19 cellular contexts compared by ENCODE assay signal in the genomic region with DNA sequence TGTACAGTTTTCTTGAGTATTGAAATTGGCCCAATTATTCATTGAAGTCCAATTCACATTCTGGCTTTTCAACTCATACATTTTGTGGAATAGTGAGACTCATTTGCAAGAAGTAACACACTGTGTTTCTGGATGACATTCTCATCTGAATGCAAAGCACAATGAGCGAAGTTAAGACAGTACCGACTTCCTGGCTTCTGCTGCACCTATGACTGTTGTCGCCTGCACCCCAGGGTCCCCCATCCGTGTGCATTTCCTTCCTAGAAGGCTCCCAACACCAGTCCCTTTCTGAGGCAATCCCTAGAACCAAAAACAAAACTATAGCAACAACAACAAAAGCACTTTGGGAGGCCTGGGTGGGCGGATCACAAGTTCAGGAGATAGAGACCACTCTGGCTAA.
A peak's percentile ranks its signal among the peaks of the same experiment; 100 is the strongest.
DNase-seq lines count a peak whose midpoint lies in the region; ATAC-seq and TF ChIP-seq lines count a peak whose summit lies in the region.
"Had no signal": no experiment of that assay in that cellular context is flagged by ENCODE, and none has a peak within 500 bp of the region (broad histone marks: within the 10 kb centered on the region; RNA-seq: fewer than 3 reads in every experiment).

No MANE protein-coding gene starts in this region.

- peak overlapping the region; percentile 37 for H3K27ac Mint-ChIP-seq in activated CD4-positive, alpha-beta T cell treated with anti-CD3 and anti-CD28 coated beads, Interleukin-2, amount 10 ng/mL, durations not matched to agents 24 days and 14 days
- peak overlapping the region; percentile 80 for H3K27ac Mint-ChIP-seq in nephron progenitor cell
- H3K27ac Mint-ChIP-seq: CD4-positive, CD25-positive, alpha-beta regulatory T cell; CD8-positive, alpha-beta memory T cell; HFFc6 had no signal

- no peak for ATAC-seq in HG03039 (IDR thresholded peaks at IDR 0.05; ENCODE audit: unreplicated experiment)
- ATAC-seq: HCT116 had no signal

- no peaks in the 10 kb centered on the region for H4K20me1 ChIP-seq in BLaER1 treated with 17β-estradiol and CSF1 and Interleukin-3, amounts not matched to agents 10 nM and 100 nM

- no peak for TF ChIP-seq CTCF in nephron progenitor cell (IDR thresholded peaks at IDR 0.05)

- peaks cover 11 to 53% (median 35%) of the 10 kb centered on the region in 10 experiments for H3K4me1 ChIP-seq in BLaER1 treated with 17β-estradiol and CSF1 and Interleukin-3, amounts not matched to agents 10 nM and 100 nM

- H3K4me2 ChIP-seq in BLaER1 treated with 17β-estradiol and CSF1 and Interleukin-3, amounts not matched to agents 10 nM and 100 nM, result peak overlapping the region in 8 of 11 experiments; percentile 4 to 64 (median 44); a peak in 14 of 22 replicates

- H3K4me3 ChIP-seq in BLaER1 treated with 17β-estradiol and CSF1 and Interleukin-3, amounts not matched to agents 10 nM and 100 nM, result no peak overlapping the region
- H3K4me3 ChIP-seq in Jurkat, Clone E6-1 (ENCODE audit: low read length), result peak overlapping the region; percentile 41
- H3K4me3 ChIP-seq: GM23248 had no signal

- DNase-seq in activated CD4-positive, alpha-beta T cell treated with anti-CD3 and anti-CD28 coated beads, Interleukin-2, amount 10 ng/mL, durations not matched to agents 24 days and 14 days, result no peak
- DNase-seq in activated CD4-positive, alpha-beta T cell treated with anti-CD3 and anti-CD28 coated beads, Interleukin-2, amount 50 U/mL, for 4 hours, result no peak
- no peak for DNase-seq in Jurkat, Clone E6-1 (ENCODE audit: low read depth, low spot score)
- no peak for DNase-seq in nephron progenitor cell
- DNase-seq in occipital lobe (lab: John Stamatoyannopoulos, UW), result no peak
- DNase-seq in NCI-H2029 treated with DMSO at 0.1 percent for 48 hours (lab: John Stamatoyannopoulos, UW), result no peak
- DNase-seq: 8988T; C1 segment of cervical spinal cord; CD4-positive, CD25-positive, alpha-beta regulatory T cell; CD8-positive, alpha-beta memory T cell; COR-L47; DMS 273 treated with DMSO at 0.1 percent for 48 hours; DMS53; GM23248; HFFc6; IMR-90 had no signal

- H3K4me1 Mint-ChIP-seq in activated CD4-positive, alpha-beta T cell treated with anti-CD3 and anti-CD28 coated beads, Interleukin-2, amount 10 ng/mL, durations not matched to agents 24 days and 14 days, result peaks cover 30% of the 10 kb centered on the region
- H3K4me1 Mint-ChIP-seq in nephron progenitor cell, result peaks cover 82% of the 10 kb centered on the region

- H3K27me3 Mint-ChIP-seq in activated CD4-positive, alpha-beta T cell treated with anti-CD3 and anti-CD28 coated beads, Interleukin-2, amount 10 ng/mL, durations not matched to agents 24 days and 14 days, result peaks cover 5% of the 10 kb centered on the region
- H3K27me3 Mint-ChIP-seq in nephron progenitor cell (ENCODE audit: low read depth, poor library complexity), result no peaks in the 10 kb centered on the region

- H3K27me3 ChIP-seq in BLaER1 treated with 17β-estradiol and CSF1 and Interleukin-3, amounts not matched to agents 10 nM and 100 nM, result no peaks in the 10 kb centered on the region

- H3K9ac ChIP-seq in BLaER1 treated with 17β-estradiol and CSF1 and Interleukin-3, amounts not matched to agents 10 nM and 100 nM, result no peak overlapping the region
- H3K9ac ChIP-seq: GM23248 had no signal

- H3K9me3 ChIP-seq in BLaER1 treated with 17β-estradiol and CSF1 and Interleukin-3, amounts not matched to agents 10 nM and 100 nM (replicated peaks in 1 of 11), result no peaks in the 10 kb centered on the region

- no peak overlapping the region for H3K4me3 Mint-ChIP-seq in activated CD4-positive, alpha-beta T cell treated with anti-CD3 and anti-CD28 coated beads, Interleukin-2, amount 10 ng/mL, durations not matched to agents 24 days and 14 days
- no peak overlapping the region for H3K4me3 Mint-ChIP-seq in nephron progenitor cell
- H3K4me3 Mint-ChIP-seq: CD4-positive, CD25-positive, alpha-beta regulatory T cell; CD8-positive, alpha-beta memory T cell; HFFc6 had no signal

- H3K27ac ChIP-seq in BLaER1 treated with 17β-estradiol and CSF1 and Interleukin-3, amounts not matched to agents 10 nM and 100 nM, result no peak overlapping the region
- H3K27ac ChIP-seq: GM23248 had no signal

- H3K36me3 Mint-ChIP-seq in activated CD4-positive, alpha-beta T cell treated with anti-CD3 and anti-CD28 coated beads, Interleukin-2, amount 10 ng/mL, durations not matched to agents 24 days and 14 days (ENCODE audit: low read depth), result no peaks in the 10 kb centered on the region
- no peaks in the 10 kb centered on the region for H3K36me3 Mint-ChIP-seq in nephron progenitor cell (ENCODE audit: low read depth)
- H3K36me3 Mint-ChIP-seq: CD4-positive, CD25-positive, alpha-beta regulatory T cell; CD8-positive, alpha-beta memory T cell had no signal

- H3K9me3 Mint-ChIP-seq in activated CD4-positive, alpha-beta T cell treated with anti-CD3 and anti-CD28 coated beads, Interleukin-2, amount 10 ng/mL, durations not matched to agents 24 days and 14 days, result peaks cover 5% of the 10 kb centered on the region
- H3K9me3 Mint-ChIP-seq in nephron progenitor cell, result peaks cover 4% of the 10 kb centered on the region
- H3K9me3 Mint-ChIP-seq: CD8-positive, alpha-beta memory T cell had no signal

- no peaks in the 10 kb centered on the region for H3K36me3 ChIP-seq in BLaER1 treated with 17β-estradiol and CSF1 and Interleukin-3, amounts not matched to agents 10 nM and 100 nM

- intact Hi-C loops in activated CD4-positive, alpha-beta T cell treated with anti-CD3 and anti-CD28 coated beads, Interleukin-2, amount 10 ng/mL, durations not matched to agents 24 days and 14 days (cut with micrococcal nuclease), result no loop called here
